1 cellular context compared by ENCODE assay signal in genomic region chr1:157700711-157701110, GRCh38.
A peak's percentile ranks its signal among the peaks of the same experiment; 100 is the strongest.
TF ChIP-seq lines count a peak whose summit lies in the region.

Gene FCRL3 (minus strand): TSS chr1:157700769. CDS start chr1:157700489, 280 bp downstream.

TF ChIP-seq in GM12878, 131 proteins besides CTCF, POLR2A, EP300 and RAD21:
- TF ChIP-seq MTA2 (IDR thresholded peaks at IDR 0.05; ENCODE audit: low read depth) (peak; percentile 30; the same call in 1 of the 2 replicates), CREM (IDR thresholded peaks at IDR 0.05; ENCODE audit: low read depth) (no peak), CBX3 (IDR thresholded peaks at IDR 0.05; ENCODE audit: borderline replicate concordance, low read depth) (no peak)
TF ChIP-seq in GM12878: peak in this region for 1.
